24 cellular contexts compared by ENCODE assay signal in the genomic region with DNA sequence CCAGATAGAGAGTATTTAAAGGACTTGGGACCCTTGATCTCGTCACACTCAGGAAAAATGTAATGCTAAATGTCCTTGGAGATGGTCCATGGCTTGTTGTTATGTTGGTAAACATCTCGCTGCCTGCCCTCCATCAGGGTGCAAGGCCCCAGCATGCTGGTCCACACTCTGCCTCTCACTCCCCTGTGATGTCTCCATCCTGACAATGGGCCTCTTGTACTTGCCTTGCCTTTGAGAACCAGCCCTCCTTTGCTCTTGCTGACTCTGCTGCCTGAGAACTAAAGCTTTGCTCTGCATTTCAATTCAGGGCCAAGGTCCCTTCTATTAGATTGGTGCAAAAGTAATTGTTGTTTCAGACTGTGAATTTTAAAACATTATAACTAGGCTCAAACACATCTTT.
"Had no signal": no experiment of that assay in that cellular context is flagged by ENCODE, and none has a peak within 500 bp of the region (broad histone marks: within the 10 kb centered on the region; RNA-seq: fewer than 3 reads in every experiment).

No MANE protein-coding gene starts in this region.

- H3K36me3 Mint-ChIP-seq: immature natural killer cell; memory B cell; naive thymus-derived CD4-positive, alpha-beta T cell; natural killer cell treated with Interleukin-12 subunit alpha and Interleukin-12 subunit beta and Interleukin-15 and Interleukin-18, amount 100 ng/mL, for 72 hours; stimulated activated memory B cell treated with anti-CD40 and anti-IgM and Interleukin-4, amounts not matched to agents 10 μg/mL and 1 μg/mL and 100 μg/mL, for 72 hours had no signal

- H3K4me3 Mint-ChIP-seq: immature natural killer cell; memory B cell; naive thymus-derived CD4-positive, alpha-beta T cell; natural killer cell treated with Interleukin-12 subunit alpha and Interleukin-12 subunit beta and Interleukin-15 and Interleukin-18, amount 100 ng/mL, for 72 hours; neural crest cell; stimulated activated memory B cell treated with anti-CD40 and anti-IgM and Interleukin-4, amounts not matched to agents 10 μg/mL and 1 μg/mL and 100 μg/mL, for 72 hours; stimulated activated naive CD8-positive, alpha-beta T cell treated with anti-CD3 and anti-CD28 coated beads, Interleukin-15, amount 100 ng/mL, for 72 hours had no signal

- H3K27ac Mint-ChIP-seq: immature natural killer cell; memory B cell; natural killer cell treated with Interleukin-12 subunit alpha and Interleukin-12 subunit beta and Interleukin-15 and Interleukin-18, amount 100 ng/mL, for 72 hours; stimulated activated memory B cell treated with anti-CD40 and anti-IgM and Interleukin-4, amounts not matched to agents 10 μg/mL and 1 μg/mL and 100 μg/mL, for 72 hours; stimulated activated naive CD8-positive, alpha-beta T cell treated with anti-CD3 and anti-CD28 coated beads, Interleukin-15, amount 100 ng/mL, for 72 hours had no signal

- H3K4me1 Mint-ChIP-seq: immature natural killer cell; memory B cell; stimulated activated memory B cell treated with anti-CD40 and anti-IgM and Interleukin-4, amounts not matched to agents 10 μg/mL and 1 μg/mL and 100 μg/mL, for 72 hours; stimulated activated naive CD8-positive, alpha-beta T cell treated with anti-CD3 and anti-CD28 coated beads, Interleukin-15, amount 100 ng/mL, for 72 hours had no signal

- H3K27me3 Mint-ChIP-seq: stimulated activated memory B cell treated with anti-CD40 and anti-IgM and Interleukin-4, amounts not matched to agents 10 μg/mL and 1 μg/mL and 100 μg/mL, for 72 hours; stimulated activated naive CD8-positive, alpha-beta T cell treated with anti-CD3 and anti-CD28 coated beads, Interleukin-15, amount 100 ng/mL, for 72 hours had no signal

- H3K27ac ChIP-seq: left ventricle myocardium inferior, pancreas, psoas muscle, right atrium auricular region, right lobe of liver, suprapubic skin, thoracic aorta, tibial artery, upper lobe of right lung had no signal

- DNase-seq: immature natural killer cell; left ventricle myocardium inferior; midbrain; mucosa of descending colon; naive thymus-derived CD4-positive, alpha-beta T cell; pancreas; psoas muscle; right lobe of liver; stimulated activated CD4-positive, alpha-beta T cell treated with anti-CD3 and anti-CD28 coated beads, Interleukin-1b, Interleukin-23, amount 100 ng/mL, for 48 hours; stimulated activated CD4-positive, alpha-beta T cell treated with anti-CD3 and anti-CD28 coated beads, Interleukin-2, amount 100 ng/mL, for 48 hours; stimulated activated CD4-positive, alpha-beta T cell treated with anti-CD3 and anti-CD28 coated beads, Interleukin-4, amount 100 ng/mL, for 4 hours; stimulated activated CD8-positive, alpha-beta memory T cell treated with anti-CD3 and anti-CD28 coated beads, Interleukin-4, amount 100 ng/mL, for 48 hours; stimulated activated naive CD4-positive, alpha-beta T cell treated with Interleukin-2 at 50 U/mL for 16 hours; stimulated activated naive CD8-positive, alpha-beta T cell treated with anti-CD3 and anti-CD28 coated beads, Interleukin-15, amount 100 ng/mL, for 72 hours; tibial artery; trophoblast cell; upper lobe of right lung had no signal

- H3K9me3 Mint-ChIP-seq: immature natural killer cell, neural crest cell had no signal
